14 cellular contexts compared by ENCODE assay signal in the genomic region with DNA sequence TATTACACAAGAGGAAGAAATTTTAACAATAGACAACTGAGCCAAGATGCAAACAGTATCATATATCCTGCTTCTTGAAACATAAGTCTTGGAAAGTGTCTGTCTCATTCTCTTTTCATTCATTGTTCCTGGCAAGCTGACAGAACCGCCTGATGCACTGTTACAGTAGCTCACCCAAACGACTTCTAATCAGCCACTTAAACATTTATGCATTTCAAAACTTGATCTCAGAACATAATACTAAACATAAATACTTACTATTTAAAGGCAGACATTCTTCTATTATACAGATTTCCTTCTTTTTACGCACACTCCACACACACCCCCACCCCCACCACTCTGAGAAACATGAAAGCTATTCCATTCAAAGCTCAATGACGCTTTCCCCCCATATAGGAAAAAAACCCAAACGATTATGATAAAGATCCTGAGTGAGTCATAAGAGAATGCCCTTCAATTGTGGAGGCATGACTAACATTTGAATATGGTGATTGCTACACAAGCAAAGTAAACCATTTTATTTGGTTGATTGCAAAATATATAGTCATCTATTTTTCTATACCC. TPM values are rescaled to one million over a fixed set of nuclear protein-coding genes. Genes with fewer than 3 reads are reported as not detected.
DNase-seq lines count a peak whose midpoint lies in the region; ATAC-seq lines count a peak whose summit lies in the region.
"Had no signal": no experiment of that assay in that cellular context is flagged by ENCODE, and none has a peak within 500 bp of the region (broad histone marks: within the 10 kb centered on the region; RNA-seq: fewer than 3 reads in every experiment).

No MANE protein-coding gene starts in this region.

- no peaks in the 10 kb centered on the region for H3K9me3 Mint-ChIP-seq in T-helper 2 cell treated with Interferon-gamma antibody and Interleukin-4, amounts not matched to agents 5 μg/mL and 100 μg/mL, for 36 hours
- no peaks in the 10 kb centered on the region for H3K9me3 Mint-ChIP-seq in activated CD8-positive, alpha-beta memory T cell treated with anti-CD3 and anti-CD28 coated beads, Interleukin-2, amount 10 ng/mL, durations not matched to agents 7 days and 5 days (ENCODE audit: low read depth)
- H3K9me3 Mint-ChIP-seq: central memory CD8-positive, alpha-beta T cell; stimulated activated naive CD8-positive, alpha-beta T cell treated with anti-CD3 and anti-CD28 coated beads, Interleukin-15, Interleukin-2, amounts not matched to agents 100 ng/mL and 50 ng/mL, for 24 hours had no signal

- H3K4me1 Mint-ChIP-seq in T-helper 2 cell treated with Interferon-gamma antibody and Interleukin-4, amounts not matched to agents 5 μg/mL and 100 μg/mL, for 36 hours (ENCODE audit: low read depth), result no peaks in the 10 kb centered on the region
- H3K4me1 Mint-ChIP-seq in activated CD8-positive, alpha-beta memory T cell treated with anti-CD3 and anti-CD28 coated beads, Interleukin-2, amount 10 ng/mL, durations not matched to agents 7 days and 5 days, result no peaks in the 10 kb centered on the region
- H3K4me1 Mint-ChIP-seq: central memory CD8-positive, alpha-beta T cell had no signal

- CTCF ChIA-PET in activated CD8-positive, alpha-beta memory T cell treated with anti-CD3 and anti-CD28 coated beads, Interleukin-2, amount 10 ng/mL, durations not matched to agents 7 days and 5 days (lab: Charles Lee), result no interaction called here

- no peak overlapping the region for H3K4me3 ChIP-seq in MG63

- DNase-seq in COLO829 (ENCODE audit: low spot score) (peak; percentile 65), MG63 (peak; percentile 60), astrocyte of the hippocampus (ENCODE audit: low read depth, low spot score) (peak; percentile 64), lung microvascular endothelial cell (ENCODE audit: low read depth in 2 of 2) (peak; percentile 72 to 87), AML-193 (lab: John Stamatoyannopoulos, UW) (no peak), HuH-7.5 (ENCODE audit: low spot score) (no peak)
- no peak for DNase-seq in T-helper 2 cell treated with Interferon-gamma antibody and Interleukin-4, amounts not matched to agents 5 μg/mL and 100 μg/mL, for 36 hours (ENCODE audit: low spot score)
- no peak for DNase-seq in activated CD8-positive, alpha-beta memory T cell treated with anti-CD3 and anti-CD28 coated beads, Interleukin-2, amount 10 ng/mL, durations not matched to agents 7 days and 5 days
- DNase-seq: activated CD4-positive, alpha-beta T cell treated with anti-CD3 and anti-CD28 coated beads, Interleukin-2, amount 50 U/mL, for 1 hour; GF-D8; small intestine had no signal

- H3K36me3 Mint-ChIP-seq in T-helper 2 cell treated with Interferon-gamma antibody and Interleukin-4, amounts not matched to agents 5 μg/mL and 100 μg/mL, for 36 hours (ENCODE audit: low read depth), result no peaks in the 10 kb centered on the region
- H3K36me3 Mint-ChIP-seq in activated CD8-positive, alpha-beta memory T cell treated with anti-CD3 and anti-CD28 coated beads, Interleukin-2, amount 10 ng/mL, durations not matched to agents 7 days and 5 days, result no peaks in the 10 kb centered on the region

- H3K27me3 Mint-ChIP-seq in T-helper 2 cell treated with Interferon-gamma antibody and Interleukin-4, amounts not matched to agents 5 μg/mL and 100 μg/mL, for 36 hours (ENCODE audit: low read depth), result no peaks in the 10 kb centered on the region
- no peaks in the 10 kb centered on the region for H3K27me3 Mint-ChIP-seq in activated CD8-positive, alpha-beta memory T cell treated with anti-CD3 and anti-CD28 coated beads, Interleukin-2, amount 10 ng/mL, durations not matched to agents 7 days and 5 days
- H3K27me3 Mint-ChIP-seq: central memory CD8-positive, alpha-beta T cell; stimulated activated naive CD8-positive, alpha-beta T cell treated with anti-CD3 and anti-CD28 coated beads, Interleukin-15, Interleukin-2, amounts not matched to agents 100 ng/mL and 50 ng/mL, for 24 hours had no signal

- H3K27me3 ChIP-seq in MG63, result no peaks in the 10 kb centered on the region

- H3K4me3 Mint-ChIP-seq in T-helper 2 cell treated with Interferon-gamma antibody and Interleukin-4, amounts not matched to agents 5 μg/mL and 100 μg/mL, for 36 hours, result no peak overlapping the region
- H3K4me3 Mint-ChIP-seq in activated CD8-positive, alpha-beta memory T cell treated with anti-CD3 and anti-CD28 coated beads, Interleukin-2, amount 10 ng/mL, durations not matched to agents 7 days and 5 days, result no peak overlapping the region
- H3K4me3 Mint-ChIP-seq: central memory CD8-positive, alpha-beta T cell; stimulated activated naive CD8-positive, alpha-beta T cell treated with anti-CD3 and anti-CD28 coated beads, Interleukin-15, Interleukin-2, amounts not matched to agents 100 ng/mL and 50 ng/mL, for 24 hours had no signal

- no peak overlapping the region for H3K27ac Mint-ChIP-seq in T-helper 2 cell treated with Interferon-gamma antibody and Interleukin-4, amounts not matched to agents 5 μg/mL and 100 μg/mL, for 36 hours
- H3K27ac Mint-ChIP-seq in activated CD8-positive, alpha-beta memory T cell treated with anti-CD3 and anti-CD28 coated beads, Interleukin-2, amount 10 ng/mL, durations not matched to agents 7 days and 5 days, result no peak overlapping the region
- H3K27ac Mint-ChIP-seq: stimulated activated naive CD8-positive, alpha-beta T cell treated with anti-CD3 and anti-CD28 coated beads, Interleukin-15, Interleukin-2, amounts not matched to agents 100 ng/mL and 50 ng/mL, for 24 hours had no signal

- no peaks in the 10 kb centered on the region; the same call in 1 of the 2 replicates for H3K9me3 ChIP-seq in MG63

- no peak for ATAC-seq in activated CD8-positive, alpha-beta memory T cell treated with anti-CD3 and anti-CD28 coated beads, Interleukin-2, amount 10 ng/mL, durations not matched to agents 7 days and 5 days

- peaks cover 3% of the 10 kb centered on the region; the same call in 1 of the 2 replicates for H3K36me3 ChIP-seq in MG63

RNA-seq across cellular contexts. Expression of a gene that starts 30.5 kb away (rescaled TPM):
- total RNA-seq in MG63 (2014; rRNA removed; shearing (Covaris generic); ENCODE audit: low replicate concordance), result 0.82 and 0.99 TPM in 2 replicates
- 0.87 and 0.99 TPM in 2 replicates for total RNA-seq in lung microvascular endothelial cell
- not detected for total RNA-seq in activated CD8-positive, alpha-beta memory T cell treated with anti-CD3 and anti-CD28 coated beads, Interleukin-2, amount 10 ng/mL, durations not matched to agents 7 days and 5 days
- total RNA-seq: OCI-LY7 had no signal

Comparison
In these comparisons a context has a peak if more than half of its experiments do, and no peak if none do; other contexts are left out.
1. DNase-seq: peak in COLO829 (single experiment), MG63 (single experiment), astrocyte of the hippocampus (single experiment) and lung microvascular endothelial cell (2 of 2); none in T-helper 2 cell treated with Interferon-gamma antibody and Interleukin-4, amounts not matched to agents 5 μg/mL and 100 μg/mL, for 36 hours (single experiment), AML-193 (0 of 2), HuH-7.5 (single experiment) and activated CD8-positive, alpha-beta memory T cell treated with anti-CD3 and anti-CD28 coated beads, Interleukin-2, amount 10 ng/mL, durations not matched to agents 7 days and 5 days (single experiment).